In the genomic region with DNA sequence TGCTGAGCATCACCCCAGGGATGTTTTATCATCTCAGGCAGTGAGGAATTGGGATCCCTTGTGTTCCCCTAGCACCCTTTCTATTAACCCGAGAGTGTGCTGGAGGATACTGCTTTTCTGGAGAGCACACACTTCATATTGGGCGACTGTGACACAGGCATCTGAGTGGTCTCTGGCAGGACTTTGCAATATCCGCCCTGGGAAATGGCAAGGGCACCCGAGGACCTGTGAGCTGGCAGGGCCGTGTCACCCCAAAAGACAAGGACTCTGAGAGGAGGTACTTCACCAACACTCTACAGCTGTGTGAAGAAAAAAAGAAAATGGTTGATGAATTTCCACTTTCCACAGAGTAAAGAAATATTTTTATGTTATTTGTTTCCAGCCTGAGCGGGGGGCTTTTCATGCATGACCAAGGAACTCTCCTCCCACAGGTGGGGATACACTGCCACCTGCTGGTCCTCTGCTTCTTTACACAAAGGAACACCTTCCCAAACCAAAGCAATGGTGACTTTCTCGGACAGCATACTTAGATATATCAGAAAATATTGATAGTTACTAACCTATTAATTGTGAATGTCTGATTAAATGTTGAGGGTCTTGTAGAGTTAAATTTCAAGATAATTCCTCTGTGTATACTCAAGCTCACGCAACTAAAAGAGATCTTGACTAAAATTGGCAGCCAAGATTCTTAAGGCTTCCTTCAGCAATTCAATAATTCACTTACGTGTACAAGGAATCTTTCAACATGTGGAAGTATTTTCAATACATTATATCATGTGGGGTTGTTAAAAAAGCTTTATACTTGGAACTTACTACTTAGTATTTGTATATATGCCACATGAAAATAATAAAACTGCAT, we compare ENCODE assay signal across 8 cellular contexts.
A peak's percentile ranks its signal among the peaks of the same experiment; 100 is the strongest.
DNase-seq lines count a peak whose midpoint lies in the region; ATAC-seq and TF ChIP-seq lines count a peak whose summit lies in the region.

No MANE protein-coding gene starts in this region.

- peak; percentile 29 for ATAC-seq in GM18870 (IDR thresholded peaks at IDR 0.05; ENCODE audit: unreplicated experiment)
- peak; percentile 26; the same call in 1 of the 3 replicates for ATAC-seq in SK-N-SH treated with all-trans-retinoic acid at 6 μM for 48 hours
- peak in 1 of 2 donors; percentile 16 for ATAC-seq in stimulated activated naive B cell treated with anti-CD40 and anti-IgM and Interleukin-4, amounts not matched to agents 10 μg/mL and 1 μg/mL and 100 μg/mL, for 72 hours (replicated peaks)

- H3K27me3 Mint-ChIP-seq in stimulated activated naive B cell treated with anti-CD40 and anti-IgM and Interleukin-4, amounts not matched to agents 10 μg/mL and 1 μg/mL and 100 μg/mL, for 72 hours: peaks cover 7 to 22% of the 10 kb centered on the region in 2 donors

- H3K4me1 Mint-ChIP-seq in stimulated activated naive B cell treated with anti-CD40 and anti-IgM and Interleukin-4, amounts not matched to agents 10 μg/mL and 1 μg/mL and 100 μg/mL, for 72 hours: peaks cover 19 to 39% of the 10 kb centered on the region in 2 donors

- DNase-seq in D341Med (ENCODE audit: low spot score): peak; percentile 60
- DNase-seq in Kasumi-1 (lab: John Stamatoyannopoulos, UW): peak; percentile 33 to 66
- DNase-seq in head of caudate nucleus: peak; percentile 32 to 90 (median 76)
- DNase-seq in stimulated activated naive B cell treated with anti-CD40 and anti-IgM and Interleukin-4, amounts not matched to agents 10 μg/mL and 1 μg/mL and 100 μg/mL, for 72 hours: peak; percentile 39
- DNase-seq in activated CD4-positive, CD25-positive, alpha-beta regulatory T cell (lab: John Stamatoyannopoulos, UW): no peak
- no peak for DNase-seq in GM19240 (ENCODE audit: insufficient read length, low spot score)

- intact Hi-C loops in head of caudate nucleus (cut with DNase I): no loop called here

- H3K27ac Mint-ChIP-seq in stimulated activated naive B cell treated with anti-CD40 and anti-IgM and Interleukin-4, amounts not matched to agents 10 μg/mL and 1 μg/mL and 100 μg/mL, for 72 hours: no peak overlapping the region

- no peak overlapping the region for H3K4me3 Mint-ChIP-seq in stimulated activated naive B cell treated with anti-CD40 and anti-IgM and Interleukin-4, amounts not matched to agents 10 μg/mL and 1 μg/mL and 100 μg/mL, for 72 hours

- peaks cover 3 to 4% of the 10 kb centered on the region in 2 donors for H3K9me3 Mint-ChIP-seq in stimulated activated naive B cell treated with anti-CD40 and anti-IgM and Interleukin-4, amounts not matched to agents 10 μg/mL and 1 μg/mL and 100 μg/mL, for 72 hours

- H3K36me3 Mint-ChIP-seq in stimulated activated naive B cell treated with anti-CD40 and anti-IgM and Interleukin-4, amounts not matched to agents 10 μg/mL and 1 μg/mL and 100 μg/mL, for 72 hours: no peaks in the 10 kb centered on the region

TF ChIP-seq in SK-N-SH treated with all-trans-retinoic acid at 6 μM for 48 hours, 23 proteins besides CTCF, POLR2A, EP300 and RAD21:
- TF ChIP-seq ESRRG (CRISPR knock-in tag; IDR thresholded peaks at IDR 0.05): no peak
- TF ChIP-seq ISL1 (CRISPR knock-in tag; IDR thresholded peaks at IDR 0.05): no peak

Comparison
In these comparisons a context has a peak if more than half of its experiments do, and no peak if none do; other contexts are left out.
1. DNase-seq: peak in D341Med (single experiment), Kasumi-1 (2 of 2), head of caudate nucleus (42 of 42) and stimulated activated naive B cell treated with anti-CD40 and anti-IgM and Interleukin-4, amounts not matched to agents 10 μg/mL and 1 μg/mL and 100 μg/mL, for 72 hours (single experiment); none in activated CD4-positive, CD25-positive, alpha-beta regulatory T cell (0 of 4) and GM19240 (single experiment).